In the genomic region with DNA sequence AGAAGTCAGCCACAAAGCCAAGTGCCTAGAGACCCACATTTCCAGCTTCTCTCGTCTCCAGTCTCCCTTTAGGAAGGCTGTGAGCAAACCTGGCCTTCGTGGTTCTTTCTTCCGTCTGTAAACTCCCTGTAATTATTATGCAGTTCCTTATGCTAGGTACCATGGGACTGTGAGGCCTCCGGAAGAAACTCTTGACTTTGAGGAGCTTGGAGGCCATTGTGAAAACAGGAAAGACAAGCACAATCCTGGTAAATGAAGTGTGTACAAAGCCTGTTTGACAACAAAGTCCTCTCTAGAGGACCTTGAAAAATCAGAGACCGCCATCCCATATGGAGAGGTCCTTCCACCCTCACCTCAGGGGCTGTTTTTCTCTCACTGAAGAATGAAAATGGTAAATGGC, we compare ENCODE assay signal across 1 cellular context.
TF ChIP-seq lines count a peak whose summit lies in the region.

No MANE protein-coding gene starts in this region.

TF ChIP-seq in GM23338, 12 proteins besides CTCF, POLR2A, EP300 and RAD21 (continued from another document):
- TF ChIP-seq, protein P1, sequence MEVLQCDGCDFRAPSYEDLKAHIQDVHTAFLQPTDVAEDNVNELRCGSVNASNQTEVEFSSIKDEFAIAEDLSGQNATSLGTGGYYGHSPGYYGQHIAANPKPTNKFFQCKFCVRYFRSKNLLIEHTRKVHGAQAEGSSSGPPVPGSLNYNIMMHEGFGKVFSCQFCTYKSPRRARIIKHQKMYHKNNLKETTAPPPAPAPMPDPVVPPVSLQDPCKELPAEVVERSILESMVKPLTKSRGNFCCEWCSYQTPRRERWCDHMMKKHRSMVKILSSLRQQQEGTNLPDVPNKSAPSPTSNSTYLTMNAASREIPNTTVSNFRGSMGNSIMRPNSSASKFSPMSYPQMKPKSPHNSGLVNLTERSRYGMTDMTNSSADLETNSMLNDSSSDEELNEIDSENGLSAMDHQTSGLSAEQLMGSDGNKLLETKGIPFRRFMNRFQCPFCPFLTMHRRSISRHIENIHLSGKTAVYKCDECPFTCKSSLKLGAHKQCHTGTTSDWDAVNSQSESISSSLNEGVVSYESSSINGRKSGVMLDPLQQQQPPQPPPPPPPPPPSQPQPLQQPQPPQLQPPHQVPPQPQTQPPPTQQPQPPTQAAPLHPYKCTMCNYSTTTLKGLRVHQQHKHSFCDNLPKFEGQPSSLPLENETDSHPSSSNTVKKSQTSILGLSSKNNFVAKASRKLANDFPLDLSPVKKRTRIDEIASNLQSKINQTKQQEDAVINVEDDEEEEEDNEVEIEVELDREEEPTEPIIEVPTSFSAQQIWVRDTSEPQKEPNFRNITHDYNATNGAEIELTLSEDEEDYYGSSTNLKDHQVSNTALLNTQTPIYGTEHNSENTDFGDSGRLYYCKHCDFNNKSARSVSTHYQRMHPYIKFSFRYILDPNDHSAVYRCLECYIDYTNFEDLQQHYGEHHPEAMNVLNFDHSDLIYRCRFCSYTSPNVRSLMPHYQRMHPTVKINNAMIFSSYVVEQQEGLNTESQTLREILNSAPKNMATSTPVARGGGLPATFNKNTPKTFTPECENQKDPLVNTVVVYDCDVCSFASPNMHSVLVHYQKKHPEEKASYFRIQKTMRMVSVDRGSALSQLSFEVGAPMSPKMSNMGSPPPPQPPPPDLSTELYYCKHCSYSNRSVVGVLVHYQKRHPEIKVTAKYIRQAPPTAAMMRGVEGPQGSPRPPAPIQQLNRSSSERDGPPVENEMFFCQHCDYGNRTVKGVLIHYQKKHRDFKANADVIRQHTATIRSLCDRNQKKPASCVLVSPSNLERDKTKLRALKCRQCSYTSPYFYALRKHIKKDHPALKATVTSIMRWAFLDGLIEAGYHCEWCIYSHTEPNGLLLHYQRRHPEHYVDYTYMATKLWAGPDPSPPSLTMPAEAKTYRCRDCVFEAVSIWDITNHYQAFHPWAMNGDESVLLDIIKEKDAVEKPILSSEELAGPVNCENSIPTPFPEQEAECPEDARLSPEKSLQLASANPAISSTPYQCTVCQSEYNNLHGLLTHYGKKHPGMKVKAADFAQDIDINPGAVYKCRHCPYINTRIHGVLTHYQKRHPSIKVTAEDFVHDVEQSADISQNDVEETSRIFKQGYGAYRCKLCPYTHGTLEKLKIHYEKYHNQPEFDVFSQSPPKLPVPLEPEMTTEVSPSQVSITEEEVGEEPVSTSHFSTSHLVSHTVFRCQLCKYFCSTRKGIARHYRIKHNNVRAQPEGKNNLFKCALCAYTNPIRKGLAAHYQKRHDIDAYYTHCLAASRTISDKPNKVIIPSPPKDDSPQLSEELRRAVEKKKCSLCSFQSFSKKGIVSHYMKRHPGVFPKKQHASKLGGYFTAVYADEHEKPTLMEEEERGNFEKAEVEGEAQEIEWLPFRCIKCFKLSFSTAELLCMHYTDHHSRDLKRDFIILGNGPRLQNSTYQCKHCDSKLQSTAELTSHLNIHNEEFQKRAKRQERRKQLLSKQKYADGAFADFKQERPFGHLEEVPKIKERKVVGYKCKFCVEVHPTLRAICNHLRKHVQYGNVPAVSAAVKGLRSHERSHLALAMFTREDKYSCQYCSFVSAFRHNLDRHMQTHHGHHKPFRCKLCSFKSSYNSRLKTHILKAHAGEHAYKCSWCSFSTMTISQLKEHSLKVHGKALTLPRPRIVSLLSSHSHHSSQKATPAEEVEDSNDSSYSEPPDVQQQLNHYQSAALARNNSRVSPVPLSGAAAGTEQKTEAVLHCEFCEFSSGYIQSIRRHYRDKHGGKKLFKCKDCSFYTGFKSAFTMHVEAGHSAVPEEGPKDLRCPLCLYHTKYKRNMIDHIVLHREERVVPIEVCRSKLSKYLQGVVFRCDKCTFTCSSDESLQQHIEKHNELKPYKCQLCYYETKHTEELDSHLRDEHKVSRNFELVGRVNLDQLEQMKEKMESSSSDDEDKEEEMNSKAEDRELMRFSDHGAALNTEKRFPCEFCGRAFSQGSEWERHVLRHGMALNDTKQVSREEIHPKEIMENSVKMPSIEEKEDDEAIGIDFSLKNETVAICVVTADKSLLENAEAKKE (CRISPR knock-in tag; IDR thresholded peaks at IDR 0.05) = no peak
- TF ChIP-seq EZH2 (IDR thresholded peaks at IDR 0.05; ENCODE audit: low read depth, unreplicated experiment) (no peak), CREB1 (CRISPR knock-in tag; IDR thresholded peaks at IDR 0.05; ENCODE audit: low read depth) (no peak), EZH2phosphoT487 (IDR thresholded peaks at IDR 0.05; ENCODE audit: unreplicated experiment) (no peak), ZNF114 (CRISPR knock-in tag; IDR thresholded peaks at IDR 0.05) (no peak), POLR2AphosphoS5 (IDR thresholded peaks at IDR 0.05; ENCODE audit: low read depth) (no peak), ZNF331 (CRISPR knock-in tag; IDR thresholded peaks at IDR 0.05; ENCODE audit: low read depth) (no peak), ETS1 (IDR thresholded peaks at IDR 0.05) (no peak)
- TF ChIP-seq, protein P2, sequence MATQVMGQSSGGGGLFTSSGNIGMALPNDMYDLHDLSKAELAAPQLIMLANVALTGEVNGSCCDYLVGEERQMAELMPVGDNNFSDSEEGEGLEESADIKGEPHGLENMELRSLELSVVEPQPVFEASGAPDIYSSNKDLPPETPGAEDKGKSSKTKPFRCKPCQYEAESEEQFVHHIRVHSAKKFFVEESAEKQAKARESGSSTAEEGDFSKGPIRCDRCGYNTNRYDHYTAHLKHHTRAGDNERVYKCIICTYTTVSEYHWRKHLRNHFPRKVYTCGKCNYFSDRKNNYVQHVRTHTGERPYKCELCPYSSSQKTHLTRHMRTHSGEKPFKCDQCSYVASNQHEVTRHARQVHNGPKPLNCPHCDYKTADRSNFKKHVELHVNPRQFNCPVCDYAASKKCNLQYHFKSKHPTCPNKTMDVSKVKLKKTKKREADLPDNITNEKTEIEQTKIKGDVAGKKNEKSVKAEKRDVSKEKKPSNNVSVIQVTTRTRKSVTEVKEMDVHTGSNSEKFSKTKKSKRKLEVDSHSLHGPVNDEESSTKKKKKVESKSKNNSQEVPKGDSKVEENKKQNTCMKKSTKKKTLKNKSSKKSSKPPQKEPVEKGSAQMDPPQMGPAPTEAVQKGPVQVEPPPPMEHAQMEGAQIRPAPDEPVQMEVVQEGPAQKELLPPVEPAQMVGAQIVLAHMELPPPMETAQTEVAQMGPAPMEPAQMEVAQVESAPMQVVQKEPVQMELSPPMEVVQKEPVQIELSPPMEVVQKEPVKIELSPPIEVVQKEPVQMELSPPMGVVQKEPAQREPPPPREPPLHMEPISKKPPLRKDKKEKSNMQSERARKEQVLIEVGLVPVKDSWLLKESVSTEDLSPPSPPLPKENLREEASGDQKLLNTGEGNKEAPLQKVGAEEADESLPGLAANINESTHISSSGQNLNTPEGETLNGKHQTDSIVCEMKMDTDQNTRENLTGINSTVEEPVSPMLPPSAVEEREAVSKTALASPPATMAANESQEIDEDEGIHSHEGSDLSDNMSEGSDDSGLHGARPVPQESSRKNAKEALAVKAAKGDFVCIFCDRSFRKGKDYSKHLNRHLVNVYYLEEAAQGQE (IDR thresholded peaks at IDR 0.05; ENCODE audit: unreplicated experiment) = no peak
